ENCODE assay signal across 11 cellular contexts in the genomic region with DNA sequence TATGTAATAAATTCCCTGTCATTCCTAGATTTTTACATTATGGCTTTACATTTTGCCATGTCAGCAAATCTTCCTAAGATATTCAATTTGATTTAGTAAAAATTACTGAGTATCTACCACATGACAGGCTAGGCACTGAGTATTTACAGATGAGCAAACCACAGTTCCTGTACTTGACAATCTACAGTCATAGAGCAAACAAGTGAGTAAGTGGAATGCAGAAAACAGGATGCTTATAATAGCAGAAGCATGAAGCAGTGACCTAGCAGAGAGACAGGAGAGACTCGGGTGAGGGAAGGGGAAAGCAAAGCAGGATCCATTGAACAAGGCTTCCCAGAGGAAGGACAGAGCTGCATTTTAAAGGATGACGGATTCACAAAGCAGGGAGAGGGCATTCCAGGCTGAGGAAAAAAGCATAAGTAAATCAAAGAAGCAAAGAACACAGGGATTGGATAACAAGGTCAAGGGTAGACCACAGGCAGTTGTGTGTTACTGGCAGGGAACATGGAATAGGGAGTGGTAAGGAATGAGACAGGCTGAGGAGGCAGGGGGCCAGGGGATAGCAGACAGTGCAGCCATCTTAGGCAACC.
DNase-seq lines count a peak whose midpoint lies in the region; ATAC-seq and TF ChIP-seq lines count a peak whose summit lies in the region.
"Had no signal": no experiment of that assay in that cellular context is flagged by ENCODE, and none has a peak within 500 bp of the region (broad histone marks: within the 10 kb centered on the region; RNA-seq: fewer than 3 reads in every experiment).

No MANE protein-coding gene starts in this region.

- H4K20me1 ChIP-seq in IMR-90 (ENCODE audit: insufficient read depth, low read length), result no peaks in the 10 kb centered on the region

- no peak for TF ChIP-seq RAD21 in IMR-90 (IDR thresholded peaks at IDR 0.05; ENCODE audit: low read length)

- no peak for TF ChIP-seq POLR2A in IMR-90 (IDR thresholded peaks at IDR 0.05; ENCODE audit: low read depth, low read length)

- H3K4ac ChIP-seq in IMR-90 (ENCODE audit: low read depth, low read length), result peak overlapping the region; percentile 89

- peak overlapping the region; percentile 89 for H3K18ac ChIP-seq in IMR-90 (ENCODE audit: low read depth, low read length)

- intact Hi-C loops in IMR-90 (cut with micrococcal nuclease), result loop anchor here (1.0 kb wide), 1 partner anchor 65 kb away; no protein-coding TSS in a partner anchor

- peak overlapping the region; percentile 97 for H2BK15ac ChIP-seq in IMR-90 (ENCODE audit: low read depth, low read length)

- dilution Hi-C loops in IMR-90 (cut with HindIII; ENCODE audit: low sequenced_read_pairs, unreplicated experiment), result no loop called here

- H3K56ac ChIP-seq in IMR-90 (ENCODE audit: extremely low read depth, insufficient read depth, low read length), result peak overlapping the region; percentile 88

- H3K9ac ChIP-seq in IMR-90 (ENCODE audit: low read depth, low read length), result peak overlapping the region; percentile 17; the same call in 1 of the 2 replicates

- H3K23ac ChIP-seq in IMR-90 (ENCODE audit: low read depth, low read length), result peak overlapping the region; percentile 92

- in situ Hi-C loops in IMR-90 (cut with MboI; ENCODE audit: low sequenced_read_pairs), result no loop called here

- TF ChIP-seq CTCF in IMR-90 (conservative IDR thresholded peaks at IDR 0.05; ENCODE audit: low read depth, low read length) (no peak), cardiac fibroblast (IDR thresholded peaks at IDR 0.05; ENCODE audit: low read depth, low read length) (no peak)

- peak overlapping the region; percentile 53 for H3K4me2 ChIP-seq in IMR-90 (ENCODE audit: low read depth, low read length)

- POLR2A ChIA-PET in IMR-90 (lab: Charles Lee; ENCODE audit: unreplicated experiment), result no interaction called here

- peaks cover 4% of the 10 kb centered on the region; the same call in 1 of the 2 replicates for H3K27me3 ChIP-seq in IMR-90 (ENCODE audit: control insufficient read depth, insufficient read depth, low read length)

- H3K9me3 ChIP-seq in IMR-90 (ENCODE audit: control insufficient read depth, insufficient read depth, low read length) (no peaks in the 10 kb centered on the region), T-helper 17 cell (ENCODE audit: control insufficient read depth, low read length, poor library complexity, severe bottlenecking) (no peaks in the 10 kb centered on the region)

- H3K36me3 ChIP-seq in IMR-90 (ENCODE audit: control insufficient read depth, insufficient read depth, low read length), result no peaks in the 10 kb centered on the region

- no peaks in the 10 kb centered on the region for H3K36me3 Mint-ChIP-seq in T-helper 17 cell (ENCODE audit: low read depth)
- H3K36me3 Mint-ChIP-seq: IgD-negative memory B cell had no signal

- H3K14ac ChIP-seq in IMR-90 (replicated peaks; ENCODE audit: low read depth, low read length), result peak overlapping the region; percentile 81

- peak overlapping the region; percentile 98 for H2BK120ac ChIP-seq in IMR-90 (ENCODE audit: low read depth, low read length)

- H3K79me1 ChIP-seq in IMR-90 (ENCODE audit: low read depth in 1 of 2, low read length in 2 of 2), result no peaks in the 10 kb centered on the region

- peak overlapping the region; percentile 87 for H2BK5ac ChIP-seq in IMR-90 (ENCODE audit: low read depth, low read length, poor library complexity, severe bottlenecking)

- H3K9me1 ChIP-seq in IMR-90 (ENCODE audit: insufficient read depth, low read length), result peaks cover 12% of the 10 kb centered on the region

- BruUV-seq in IMR-90 (replicated peaks; lab: Mats Ljungman, UMichigan), result no TSS peak

- H4K91ac ChIP-seq in IMR-90 (ENCODE audit: insufficient read depth, low read depth, low read length), result peak overlapping the region; percentile 93

- peak overlapping the region; percentile 82 for H2AK5ac ChIP-seq in IMR-90 (ENCODE audit: low read depth, low read length)

- H3K27ac Mint-ChIP-seq in T-helper 17 cell, result no peak overlapping the region
- H3K27ac Mint-ChIP-seq: IgD-negative memory B cell had no signal

- H4K8ac ChIP-seq in IMR-90 (ENCODE audit: low read depth in 2 of 2, low read length in 2 of 2), result peak overlapping the region; percentile 67 to 88

- H3K27me3 Mint-ChIP-seq in T-helper 17 cell, result peaks cover 6% of the 10 kb centered on the region

- peak; percentile 90 for ATAC-seq in IMR-90 (ENCODE audit: low read depth)
- ATAC-seq in T-helper 17 cell, result no peak
- no peak for ATAC-seq in GM18909 (IDR thresholded peaks at IDR 0.05; ENCODE audit: poor library complexity, unreplicated experiment)

- peak overlapping the region; percentile 55 for H4K5ac ChIP-seq in IMR-90 (ENCODE audit: low read depth, low read length)

- CTCF ChIA-PET in IMR-90 (lab: Yijun Ruan, JAX), result interaction anchor here (0.6 to 1.6 kb wide), 2 partner anchors 35 to 50 kb away, joined by 3 read pairs; no protein-coding TSS in a partner anchor

- peaks cover 12% of the 10 kb centered on the region for H3K4me1 ChIP-seq in IMR-90 (ENCODE audit: control insufficient read depth, insufficient read depth, low read length)

- 16% methylated on average over 2 of the region's 2 CpGs; no CpG with 5 or more reads in 1 of the 2 experiments for WGBS in IMR-90 (ENCODE audit: extremely low coverage in 2 of 2, insufficient read length in 1 of 2), 2 experiments

- peak; percentile 17 for DNase-seq in A172 (ENCODE audit: low spot score)
- DNase-seq in IMR-90, result peak; percentile 80
- peak; percentile 47 to 84 for DNase-seq in cardiac fibroblast (ENCODE audit: low read depth in 2 of 2)
- peak; percentile 26 for DNase-seq in left kidney (ENCODE audit: low read depth, low spot score)
- DNase-seq in NK-92 treated with Interleukin-12 subunit alpha and Interleukin-12 subunit beta, amount 100 ng/mL, for 24 hours (lab: John Stamatoyannopoulos, UW), result no peak
- no peak for DNase-seq in COLO668 (lab: John Stamatoyannopoulos, UW; ENCODE audit: unreplicated experiment)
- no peak for DNase-seq in T-helper 17 cell
- DNase-seq: hypothalamus, NCI-H2029 had no signal

- peak overlapping the region; percentile 98 for H2BK20ac ChIP-seq in IMR-90 (ENCODE audit: low read depth, low read length)

- H2AK9ac ChIP-seq in IMR-90 (replicated peaks; ENCODE audit: low read depth, low read length, poor library complexity), result no peak overlapping the region

- no peaks in the 10 kb centered on the region for H3K4me1 Mint-ChIP-seq in T-helper 17 cell
- H3K4me1 Mint-ChIP-seq: IgD-negative memory B cell had no signal

- H2AFZ ChIP-seq in IMR-90 (replicated peaks; ENCODE audit: low read length, poor library complexity), result peak overlapping the region; percentile 75

- H3K4me3 Mint-ChIP-seq in T-helper 17 cell, result no peak overlapping the region

- H3K4me3 ChIP-seq in IMR-90 (ENCODE audit: insufficient read depth, low read depth, low read length) (no peak overlapping the region), cardiac fibroblast (replicated peaks in 1 of 2; ENCODE audit: low read depth in 2 of 2, low read length in 2 of 2) (no peak overlapping the region)

- peak overlapping the region; percentile 70 for H3K27ac ChIP-seq in IMR-90 (ENCODE audit: insufficient read depth, low read length)

TF ChIP-seq in IMR-90, 13 proteins besides CTCF, POLR2A, EP300 and RAD21:
- TF ChIP-seq BHLHE40 (IDR thresholded peaks at IDR 0.05; ENCODE audit: low read depth, low read length) (peak; percentile 32; the same call in 1 of the 2 replicates), NFE2L2 (IDR thresholded peaks at IDR 0.05; ENCODE audit: low read depth, low read length) (no peak), MAFK (IDR thresholded peaks at IDR 0.05; ENCODE audit: low read depth, low read length) (peak; percentile 100), SMC3 (IDR thresholded peaks at IDR 0.05; ENCODE audit: low read depth, low read length) (no peak), FOS (IDR thresholded peaks at IDR 0.05; ENCODE audit: low read depth, low read length) (0 out of 2 replicates have a peak, but pooled peaks have one; percentile 31)

Comparison
In these comparisons a context has a peak if more than half of its experiments do, and no peak if none do; other contexts are left out.
1. DNase-seq: peak in A172 (single experiment), IMR-90 (single experiment), cardiac fibroblast (2 of 2) and left kidney (single experiment); none in NK-92 treated with Interleukin-12 subunit alpha and Interleukin-12 subunit beta, amount 100 ng/mL, for 24 hours (single experiment), COLO668 (single experiment) and T-helper 17 cell (0 of 3).